10 cellular contexts compared by ENCODE assay signal in genomic region chr1:94713472-94714141, GRCh38.
A peak's percentile ranks its signal among the peaks of the same experiment; 100 is the strongest.
DNase-seq lines count a peak whose midpoint lies in the region; ATAC-seq and TF ChIP-seq lines count a peak whose summit lies in the region.
"Had no signal": no experiment of that assay in that cellular context is flagged by ENCODE, and none has a peak within 500 bp of the region (broad histone marks: within the 10 kb centered on the region; RNA-seq: fewer than 3 reads in every experiment).

No MANE protein-coding gene starts in this region.

- no peak overlapping the region for H3K4me3 Mint-ChIP-seq in activated CD4-positive, alpha-beta T cell treated with anti-CD3 and anti-CD28 coated beads, Interleukin-2, amount 10 ng/mL, durations not matched to agents 24 days and 14 days
- H3K4me3 Mint-ChIP-seq: activated T-cell treated with anti-CD3 and anti-CD28 coated beads, Interleukin-2, amount 50 U/mL, for 4 hours had no signal

- peak; percentile 90 for ATAC-seq in HG02885 (IDR thresholded peaks at IDR 0.05; ENCODE audit: poor library complexity, unreplicated experiment)

- no peak for TF ChIP-seq CTCF in epithelial cell of proximal tubule (conservative IDR thresholded peaks at IDR 0.05; ENCODE audit: low read depth, low read length)

- H3K9me3 ChIP-seq in NT2/D1 (ENCODE audit: insufficient read depth, low read length): no peaks in the 10 kb centered on the region

- H3K27ac Mint-ChIP-seq in activated CD4-positive, alpha-beta T cell treated with anti-CD3 and anti-CD28 coated beads, Interleukin-2, amount 10 ng/mL, durations not matched to agents 24 days and 14 days: no peak overlapping the region
- H3K27ac Mint-ChIP-seq: CD4-positive, CD25-positive, alpha-beta regulatory T cell had no signal

- DNase-seq in NCI-H2171 treated with DMSO at 0.1 percent for 48 hours (lab: John Stamatoyannopoulos, UW) (peak; percentile 14), NCI-H2171 (lab: John Stamatoyannopoulos, UW) (no peak), NT2/D1 (ENCODE audit: low read depth, low spot score) (peak; percentile 69), epithelial cell of proximal tubule (ENCODE audit: low read depth) (peak; percentile 85), myocyte (ENCODE audit: low read depth) (peak; percentile 90)
- DNase-seq in activated effector memory CD4-positive, alpha-beta T cell treated with anti-CD3 and anti-CD28 coated beads, Interleukin-2, amount 50 U/mL, for 16 hours: no peak
- DNase-seq in activated CD4-positive, alpha-beta T cell treated with anti-CD3 and anti-CD28 coated beads, Interleukin-2, amount 10 ng/mL, durations not matched to agents 24 days and 14 days: no peak
- DNase-seq: activated T-cell treated with anti-CD3 and anti-CD28 coated beads, Interleukin-2, amount 50 U/mL, for 4 hours; CD4-positive, CD25-positive, alpha-beta regulatory T cell had no signal

- H3K36me3 ChIP-seq in NT2/D1 (ENCODE audit: insufficient read depth, insufficient read length, low read length): no peaks in the 10 kb centered on the region

- peaks cover 2% of the 10 kb centered on the region for H3K4me1 ChIP-seq in NT2/D1 (ENCODE audit: insufficient read depth, insufficient read length)

- intact Hi-C loops in activated CD4-positive, alpha-beta T cell treated with anti-CD3 and anti-CD28 coated beads, Interleukin-2, amount 10 ng/mL, durations not matched to agents 24 days and 14 days (cut with micrococcal nuclease): no loop called here

- no peaks in the 10 kb centered on the region for H3K9me3 Mint-ChIP-seq in activated CD4-positive, alpha-beta T cell treated with anti-CD3 and anti-CD28 coated beads, Interleukin-2, amount 10 ng/mL, durations not matched to agents 24 days and 14 days
- H3K9me3 Mint-ChIP-seq: activated T-cell treated with anti-CD3 and anti-CD28 coated beads, Interleukin-2, amount 50 U/mL, for 4 hours had no signal

- H3K27me3 ChIP-seq in NT2/D1 (ENCODE audit: insufficient read depth, insufficient read length): no peaks in the 10 kb centered on the region

- no peaks in the 10 kb centered on the region for H3K36me3 Mint-ChIP-seq in activated CD4-positive, alpha-beta T cell treated with anti-CD3 and anti-CD28 coated beads, Interleukin-2, amount 10 ng/mL, durations not matched to agents 24 days and 14 days (ENCODE audit: low read depth)
- H3K36me3 Mint-ChIP-seq: CD4-positive, CD25-positive, alpha-beta regulatory T cell had no signal

- H3K4me3 ChIP-seq in NT2/D1 (ENCODE audit: insufficient read length, low read depth) (no peak overlapping the region), epithelial cell of proximal tubule (ENCODE audit: low read depth, low read length) (no peak overlapping the region)

- H3K4me1 Mint-ChIP-seq in activated CD4-positive, alpha-beta T cell treated with anti-CD3 and anti-CD28 coated beads, Interleukin-2, amount 10 ng/mL, durations not matched to agents 24 days and 14 days: no peaks in the 10 kb centered on the region
- H3K4me1 Mint-ChIP-seq: CD4-positive, CD25-positive, alpha-beta regulatory T cell had no signal

- H3K9ac ChIP-seq in NT2/D1 (ENCODE audit: insufficient read length, low read depth): no peak overlapping the region

- peaks cover 2% of the 10 kb centered on the region for H3K27me3 Mint-ChIP-seq in activated CD4-positive, alpha-beta T cell treated with anti-CD3 and anti-CD28 coated beads, Interleukin-2, amount 10 ng/mL, durations not matched to agents 24 days and 14 days

Comparison
In these comparisons a context has a peak if more than half of its experiments do, and no peak if none do; other contexts are left out.
1. DNase-seq: peak in NCI-H2171 treated with DMSO at 0.1 percent for 48 hours (single experiment), NT2/D1 (single experiment), epithelial cell of proximal tubule (single experiment) and myocyte (single experiment); none in NCI-H2171 (single experiment), activated effector memory CD4-positive, alpha-beta T cell treated with anti-CD3 and anti-CD28 coated beads, Interleukin-2, amount 50 U/mL, for 16 hours (single experiment) and activated CD4-positive, alpha-beta T cell treated with anti-CD3 and anti-CD28 coated beads, Interleukin-2, amount 10 ng/mL, durations not matched to agents 24 days and 14 days (single experiment).